ENCODE assay signal across 15 cellular contexts in the genomic region with DNA sequence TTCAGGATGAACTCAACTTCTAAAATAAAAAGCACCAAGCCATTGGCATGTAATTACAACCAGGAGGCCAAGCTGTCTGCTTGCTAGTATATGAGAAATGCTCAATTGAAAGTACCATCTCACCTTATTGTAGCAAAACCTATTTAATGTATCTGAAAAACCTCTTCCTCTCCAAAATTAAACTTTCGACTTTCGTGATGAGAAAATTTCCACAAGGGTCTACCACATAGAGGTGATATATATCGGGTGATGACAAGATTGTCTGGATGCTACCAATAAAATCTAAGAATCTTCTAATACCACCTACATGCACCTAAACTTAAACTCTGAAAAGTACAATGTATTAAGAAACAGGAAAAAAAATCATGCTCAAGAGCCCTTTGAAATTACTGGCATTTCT.
DNase-seq lines count a peak whose midpoint lies in the region; ATAC-seq lines count a peak whose summit lies in the region.
"Had no signal": no experiment of that assay in that cellular context is flagged by ENCODE, and none has a peak within 500 bp of the region (broad histone marks: within the 10 kb centered on the region; RNA-seq: fewer than 3 reads in every experiment).

No MANE protein-coding gene starts in this region.

- no peaks in the 10 kb centered on the region for H3K27me3 Mint-ChIP-seq in activated naive CD4-positive, alpha-beta T cell treated with anti-CD3 and anti-CD28 coated beads, Interleukin-2, amount 50 U/mL, for 24 hours
- H3K27me3 Mint-ChIP-seq in activated naive CD4-positive, alpha-beta T cell treated with anti-CD3 and anti-CD28 coated beads, Interleukin-2, amount 10 ng/mL, durations not matched to agents 7 days and 5 days, result no peaks in the 10 kb centered on the region
- no peaks in the 10 kb centered on the region for H3K27me3 Mint-ChIP-seq in T-helper 2 cell treated with Interferon-gamma antibody and Interleukin-4, amounts not matched to agents 5 μg/mL and 100 μg/mL, for 36 hours (ENCODE audit: low read depth)
- H3K27me3 Mint-ChIP-seq in effector memory CD8-positive, alpha-beta T cell, result no peaks in the 10 kb centered on the region
- H3K27me3 Mint-ChIP-seq in stimulated activated naive CD8-positive, alpha-beta T cell treated with anti-CD3 and anti-CD28 coated beads, Interleukin-15, Interleukin-2, amounts not matched to agents 100 ng/mL and 50 ng/mL, for 24 hours, result no peaks in the 10 kb centered on the region

- H3K36me3 Mint-ChIP-seq in activated naive CD4-positive, alpha-beta T cell treated with anti-CD3 and anti-CD28 coated beads, Interleukin-2, amount 50 U/mL, for 24 hours, result peaks cover 17% of the 10 kb centered on the region
- peaks cover 12% of the 10 kb centered on the region for H3K36me3 Mint-ChIP-seq in activated naive CD4-positive, alpha-beta T cell treated with anti-CD3 and anti-CD28 coated beads, Interleukin-2, amount 10 ng/mL, durations not matched to agents 7 days and 5 days
- peaks cover 21% of the 10 kb centered on the region for H3K36me3 Mint-ChIP-seq in T-helper 2 cell treated with Interferon-gamma antibody and Interleukin-4, amounts not matched to agents 5 μg/mL and 100 μg/mL, for 36 hours (ENCODE audit: low read depth)
- peaks cover 12% of the 10 kb centered on the region for H3K36me3 Mint-ChIP-seq in effector memory CD8-positive, alpha-beta T cell (ENCODE audit: insufficient read depth)
- H3K36me3 Mint-ChIP-seq in stimulated activated naive CD8-positive, alpha-beta T cell treated with anti-CD3 and anti-CD28 coated beads, Interleukin-15, Interleukin-2, amounts not matched to agents 100 ng/mL and 50 ng/mL, for 24 hours (ENCODE audit: low read depth), result peaks cover 28% of the 10 kb centered on the region

- DNase-seq in activated naive CD4-positive, alpha-beta T cell treated with anti-CD3 and anti-CD28 coated beads, Interleukin-2, amount 10 ng/mL, durations not matched to agents 7 days and 5 days, result no peak
- DNase-seq in T-helper 2 cell treated with Interferon-gamma antibody and Interleukin-4, amounts not matched to agents 5 μg/mL and 100 μg/mL, for 36 hours (ENCODE audit: low spot score), result no peak
- DNase-seq in effector memory CD8-positive, alpha-beta T cell, result no peak
- no peak for DNase-seq in activated gamma-delta T cell treated with Interleukin-2 at 50 U/mL for 16 hours
- no peak for DNase-seq in effector CD4-positive, alpha-beta T cell
- DNase-seq: activated CD4-positive, CD25-positive, alpha-beta regulatory T cell; effector CD8-positive, alpha-beta T cell; KG1; left colon; NCI-H1092; NCI-H2171; pancreas had no signal

- H3K4me3 Mint-ChIP-seq in activated naive CD4-positive, alpha-beta T cell treated with anti-CD3 and anti-CD28 coated beads, Interleukin-2, amount 50 U/mL, for 24 hours, result peak overlapping the region; percentile 19
- no peak overlapping the region for H3K4me3 Mint-ChIP-seq in activated naive CD4-positive, alpha-beta T cell treated with anti-CD3 and anti-CD28 coated beads, Interleukin-2, amount 10 ng/mL, durations not matched to agents 7 days and 5 days
- H3K4me3 Mint-ChIP-seq in T-helper 2 cell treated with Interferon-gamma antibody and Interleukin-4, amounts not matched to agents 5 μg/mL and 100 μg/mL, for 36 hours, result peak overlapping the region; percentile 75
- peak overlapping the region; percentile 46 to 70 for H3K4me3 Mint-ChIP-seq in effector memory CD8-positive, alpha-beta T cell
- H3K4me3 Mint-ChIP-seq in stimulated activated naive CD8-positive, alpha-beta T cell treated with anti-CD3 and anti-CD28 coated beads, Interleukin-15, Interleukin-2, amounts not matched to agents 100 ng/mL and 50 ng/mL, for 24 hours, result peak overlapping the region; percentile 64

- peaks cover 96% of the 10 kb centered on the region for H3K4me1 Mint-ChIP-seq in activated naive CD4-positive, alpha-beta T cell treated with anti-CD3 and anti-CD28 coated beads, Interleukin-2, amount 50 U/mL, for 24 hours
- peaks cover 51% of the 10 kb centered on the region for H3K4me1 Mint-ChIP-seq in activated naive CD4-positive, alpha-beta T cell treated with anti-CD3 and anti-CD28 coated beads, Interleukin-2, amount 10 ng/mL, durations not matched to agents 7 days and 5 days
- peaks cover 71% of the 10 kb centered on the region for H3K4me1 Mint-ChIP-seq in T-helper 2 cell treated with Interferon-gamma antibody and Interleukin-4, amounts not matched to agents 5 μg/mL and 100 μg/mL, for 36 hours (ENCODE audit: low read depth)
- H3K4me1 Mint-ChIP-seq in effector memory CD8-positive, alpha-beta T cell (ENCODE audit: low read depth in 2 of 2), result peaks cover 31 to 63% of the 10 kb centered on the region in 2 donors
- peaks cover 100% of the 10 kb centered on the region for H3K4me1 Mint-ChIP-seq in stimulated activated naive CD8-positive, alpha-beta T cell treated with anti-CD3 and anti-CD28 coated beads, Interleukin-15, Interleukin-2, amounts not matched to agents 100 ng/mL and 50 ng/mL, for 24 hours (ENCODE audit: low read depth)

- peak overlapping the region; percentile 80 for H3K27ac Mint-ChIP-seq in activated naive CD4-positive, alpha-beta T cell treated with anti-CD3 and anti-CD28 coated beads, Interleukin-2, amount 50 U/mL, for 24 hours
- no peak overlapping the region for H3K27ac Mint-ChIP-seq in activated naive CD4-positive, alpha-beta T cell treated with anti-CD3 and anti-CD28 coated beads, Interleukin-2, amount 10 ng/mL, durations not matched to agents 7 days and 5 days
- H3K27ac Mint-ChIP-seq in T-helper 2 cell treated with Interferon-gamma antibody and Interleukin-4, amounts not matched to agents 5 μg/mL and 100 μg/mL, for 36 hours, result peak overlapping the region; percentile 80
- peak overlapping the region; percentile 22 to 87 for H3K27ac Mint-ChIP-seq in effector memory CD8-positive, alpha-beta T cell
- peak overlapping the region; percentile 95 for H3K27ac Mint-ChIP-seq in stimulated activated naive CD8-positive, alpha-beta T cell treated with anti-CD3 and anti-CD28 coated beads, Interleukin-15, Interleukin-2, amounts not matched to agents 100 ng/mL and 50 ng/mL, for 24 hours

- no peaks in the 10 kb centered on the region for H3K9me3 Mint-ChIP-seq in activated naive CD4-positive, alpha-beta T cell treated with anti-CD3 and anti-CD28 coated beads, Interleukin-2, amount 50 U/mL, for 24 hours
- no peaks in the 10 kb centered on the region for H3K9me3 Mint-ChIP-seq in activated naive CD4-positive, alpha-beta T cell treated with anti-CD3 and anti-CD28 coated beads, Interleukin-2, amount 10 ng/mL, durations not matched to agents 7 days and 5 days
- no peaks in the 10 kb centered on the region for H3K9me3 Mint-ChIP-seq in T-helper 2 cell treated with Interferon-gamma antibody and Interleukin-4, amounts not matched to agents 5 μg/mL and 100 μg/mL, for 36 hours
- H3K9me3 Mint-ChIP-seq in effector memory CD8-positive, alpha-beta T cell, result no peaks in the 10 kb centered on the region
- H3K9me3 Mint-ChIP-seq in stimulated activated naive CD8-positive, alpha-beta T cell treated with anti-CD3 and anti-CD28 coated beads, Interleukin-15, Interleukin-2, amounts not matched to agents 100 ng/mL and 50 ng/mL, for 24 hours, result no peaks in the 10 kb centered on the region

- CTCF ChIA-PET in activated naive CD4-positive, alpha-beta T cell treated with anti-CD3 and anti-CD28 coated beads, Interleukin-2, amount 10 ng/mL, durations not matched to agents 7 days and 5 days (lab: Charles Lee), result no interaction called here

- peak; percentile 7 for ATAC-seq in effector memory CD8-positive, alpha-beta T cell (replicated peaks)
- no peak for ATAC-seq in HG03196 (IDR thresholded peaks at IDR 0.05; ENCODE audit: unreplicated experiment)
- ATAC-seq: left colon, pancreas had no signal
